15 cellular contexts compared by ENCODE assay signal in genomic region chr20:50533464-50533863, GRCh38. TPM values are rescaled to one million over a fixed set of nuclear protein-coding genes. Genes with fewer than 3 reads are reported as not detected.
DNase-seq lines count a peak whose midpoint lies in the region; ATAC-seq, FAIRE-seq and TF ChIP-seq lines count a peak whose summit lies in the region.
"Had no signal": no experiment of that assay in that cellular context is flagged by ENCODE, and none has a peak within 500 bp of the region (broad histone marks: within the 10 kb centered on the region; RNA-seq: fewer than 3 reads in every experiment).

No MANE protein-coding gene starts in this region.

- H3K27ac ChIP-seq in ACC112 (ENCODE audit: low read depth, low read length): peak overlapping the region; percentile 86
- H3K27ac ChIP-seq in HCT116 (ENCODE audit: low read depth, low read length): no peak overlapping the region
- H3K27ac ChIP-seq in astrocyte (ENCODE audit: low read depth, low read length): peak overlapping the region; percentile 9
- peak overlapping the region; percentile 89 for H3K27ac ChIP-seq in osteoblast (ENCODE audit: low read depth, low read length)
- no peak overlapping the region for H3K27ac ChIP-seq in MM.1S (ENCODE audit: low read length)

- no peaks in the 10 kb centered on the region for H3F3A ChIP-seq in MM.1S (ENCODE audit: insufficient read depth, low read length)

- H3K27me3 ChIP-seq in ACC112 (ENCODE audit: insufficient read depth, low read length): no peaks in the 10 kb centered on the region
- H3K27me3 ChIP-seq in HCT116 (ENCODE audit: insufficient read depth, low read length): no peaks in the 10 kb centered on the region
- no peaks in the 10 kb centered on the region for H3K27me3 ChIP-seq in astrocyte (ENCODE audit: insufficient read depth, low read length)
- H3K27me3 ChIP-seq in osteoblast (ENCODE audit: insufficient read depth, low read length): no peaks in the 10 kb centered on the region
- no peaks in the 10 kb centered on the region for H3K27me3 ChIP-seq in MM.1S (replicated peaks; ENCODE audit: insufficient read depth, low read length)
- H3K27me3 ChIP-seq: SJSA1 had no signal

- TF ChIP-seq CTCF in HCT116 (IDR thresholded peaks at IDR 0.05 in 2 of 3, conservative IDR thresholded peaks at IDR 0.05 in 1 of 3; ENCODE audit: borderline replicate concordance in 1 of 3, insufficient read depth in 1 of 3, low read depth in 2 of 3, low read length in 2 of 3): no peak
- TF ChIP-seq CTCF in astrocyte (IDR thresholded peaks at IDR 0.05; ENCODE audit: insufficient read depth, low read depth, low read length): no peak
- no peak for TF ChIP-seq CTCF in osteoblast (IDR thresholded peaks at IDR 0.05; ENCODE audit: extremely low read depth, low read depth, low read length)
- TF ChIP-seq CTCF in MM.1S (IDR thresholded peaks at IDR 0.05; ENCODE audit: low read length): no peak

- RAD21 ChIA-PET in HCT116 (lab: Charles Lee; ENCODE audit: low non-redundant PET in 1 of 2, low total read pairs in 2 of 2, uncharacterized antibody in 2 of 2, unreplicated experiment in 2 of 2): no interaction called here

- no peaks in the 10 kb centered on the region for H3K9me3 ChIP-seq in HCT116 (ENCODE audit: control insufficient read depth in 1 of 2, insufficient read depth in 1 of 2, low read depth in 1 of 2, low read length in 2 of 2)
- no peaks in the 10 kb centered on the region for H3K9me3 ChIP-seq in astrocyte (ENCODE audit: insufficient read depth, low read depth, low read length)
- no peaks in the 10 kb centered on the region for H3K9me3 ChIP-seq in osteoblast (ENCODE audit: low read depth, low read length)
- no peaks in the 10 kb centered on the region for H3K9me3 ChIP-seq in MM.1S (replicated peaks; ENCODE audit: insufficient read depth, low read length)
- H3K9me3 ChIP-seq: SJSA1 had no signal

- intact Hi-C loops in HCT116 (cut with micrococcal nuclease) (no loop called here), head of caudate nucleus (cut with DNase I) (no loop called here)

- no peaks in the 10 kb centered on the region for H3K36me3 Mint-ChIP-seq in astrocyte (ENCODE audit: low read depth, unreplicated experiment)

- POLR2A ChIA-PET in HCT116 (lab: Charles Lee): no interaction called here

- no peaks in the 10 kb centered on the region for H3K9me3 Mint-ChIP-seq in astrocyte (ENCODE audit: unreplicated experiment)

- TF ChIP-seq RAD21 in HCT116 (IDR thresholded peaks at IDR 0.05; ENCODE audit: low read depth): no peak

- H3K27ac Mint-ChIP-seq in astrocyte (ENCODE audit: unreplicated experiment): no peak overlapping the region

- BruUV-seq in HCT116 (replicated peaks; lab: Mats Ljungman, UMichigan): no TSS peak

- H3K4me1 ChIP-seq in ACC112 (ENCODE audit: control insufficient read depth, insufficient read depth, low read length, unreplicated experiment) (peaks cover 63% of the 10 kb centered on the region), HCT116 (ENCODE audit: control insufficient read depth in 1 of 2, insufficient read depth in 2 of 2, low read length in 2 of 2) (peaks cover 48 to 77% of the 10 kb centered on the region in 2 experiments), astrocyte (ENCODE audit: insufficient read depth, low read length) (peaks cover 36% of the 10 kb centered on the region), osteoblast (ENCODE audit: insufficient read depth, low read length) (peaks cover 59% of the 10 kb centered on the region), MM.1S (ENCODE audit: low read length) (no peaks in the 10 kb centered on the region)

- H3K4me3 ChIP-seq in ACC112 (ENCODE audit: low read depth, low read length) (no peak overlapping the region), HCT116 (replicated peaks in 1 of 2; ENCODE audit: low read depth in 1 of 2, low read length in 2 of 2) (no peak overlapping the region), astrocyte (ENCODE audit: insufficient read depth, low read depth, low read length) (no peak overlapping the region), osteoblast (ENCODE audit: insufficient read depth, low read length) (no peak overlapping the region), MM.1S (ENCODE audit: low read length) (no peak overlapping the region)
- H3K4me3 ChIP-seq: SJSA1 had no signal

- TF ChIP-seq POLR2A in HCT116 (IDR thresholded peaks at IDR 0.05; ENCODE audit: borderline replicate concordance, extremely low read depth, insufficient read depth, insufficient read length): no peak

- H4K20me1 ChIP-seq in HCT116 (ENCODE audit: insufficient read depth): no peaks in the 10 kb centered on the region
- H4K20me1 ChIP-seq in astrocyte (ENCODE audit: insufficient read depth, low read length): peaks cover 68% of the 10 kb centered on the region
- H4K20me1 ChIP-seq in osteoblast (ENCODE audit: insufficient read depth, low read length): peaks cover 10% of the 10 kb centered on the region
- H4K20me1 ChIP-seq in MM.1S (ENCODE audit: insufficient read depth, low read length): 0 out of 2 replicates have a peak, but pooled peaks cover 6% of the 10 kb centered on the region

- no peaks in the 10 kb centered on the region; the same call in 1 of the 2 replicates for H3K36me3 ChIP-seq in ACC112 (ENCODE audit: insufficient read depth, low read length)
- no peaks in the 10 kb centered on the region for H3K36me3 ChIP-seq in HCT116 (ENCODE audit: control insufficient read depth in 1 of 2, insufficient read depth in 2 of 2, low read length in 2 of 2)
- no peaks in the 10 kb centered on the region for H3K36me3 ChIP-seq in astrocyte (ENCODE audit: insufficient read depth, low read length)
- H3K36me3 ChIP-seq in osteoblast (ENCODE audit: insufficient read depth, low read length): no peaks in the 10 kb centered on the region
- H3K36me3 ChIP-seq in MM.1S (replicated peaks; ENCODE audit: insufficient read depth, low read length): no peaks in the 10 kb centered on the region

- H3K9ac ChIP-seq in HCT116 (ENCODE audit: low read length) (no peak overlapping the region), astrocyte (ENCODE audit: low read length) (no peak overlapping the region), MM.1S (ENCODE audit: low read length) (no peak overlapping the region)

- H3K4me2 ChIP-seq in HCT116 (ENCODE audit: low read length) (0 out of 2 replicates have a peak overlapping the region, but pooled peaks have one; percentile 5), astrocyte (ENCODE audit: low read length) (no peak overlapping the region), osteoblast (ENCODE audit: insufficient read depth, low read length) (no peak overlapping the region), MM.1S (ENCODE audit: low read depth, low read length) (no peak overlapping the region)

- ATAC-seq in HCT116: no peak
- ATAC-seq in GM18909 (IDR thresholded peaks at IDR 0.05; ENCODE audit: poor library complexity, unreplicated experiment): no peak
- ATAC-seq: HepG2 had no signal

- CTCF ChIA-PET in HCT116 (lab: Charles Lee): no interaction called here

- no peaks in the 10 kb centered on the region for H3K9me2 ChIP-seq in HCT116 (ENCODE audit: insufficient read depth)
- no peaks in the 10 kb centered on the region for H3K9me2 ChIP-seq in MM.1S (replicated peaks; ENCODE audit: insufficient read depth, low read length)

- H2AFZ ChIP-seq in ACC112 (ENCODE audit: low read length, unreplicated experiment) (no peak overlapping the region), HCT116 (ENCODE audit: low read depth, low read length, poor library complexity, severe bottlenecking) (no peak overlapping the region), astrocyte (ENCODE audit: low read depth, low read length) (no peak overlapping the region), osteoblast (ENCODE audit: low read length) (no peak overlapping the region), MM.1S (ENCODE audit: low read length) (no peak overlapping the region)

- H3K4me3 Mint-ChIP-seq in astrocyte (ENCODE audit: unreplicated experiment): no peak overlapping the region

- H3K79me2 ChIP-seq in ACC112 (ENCODE audit: control insufficient read depth, insufficient read depth, low read length, unreplicated experiment) (peaks cover 88% of the 10 kb centered on the region), HCT116 (ENCODE audit: insufficient read depth, low read length) (peaks cover 99% of the 10 kb centered on the region), astrocyte (ENCODE audit: insufficient read depth, low read length) (peaks cover 100% of the 10 kb centered on the region), osteoblast (ENCODE audit: insufficient read depth, low read length) (peaks cover 90% of the 10 kb centered on the region), MM.1S (ENCODE audit: low read length) (peaks cover 84% of the 10 kb centered on the region)

- peaks cover 43% of the 10 kb centered on the region for H3K4me1 Mint-ChIP-seq in astrocyte (ENCODE audit: low read depth, unreplicated experiment)

- no peak for FAIRE-seq in astrocyte (lab: Jason Lieb, UNC)
- FAIRE-seq: HepG2 had no signal

- H3K27me3 Mint-ChIP-seq in astrocyte (ENCODE audit: low read depth, unreplicated experiment): no peaks in the 10 kb centered on the region

- DNase-seq in HCT116 (ENCODE audit: low read depth, low spot score) (no peak), astrocyte (ENCODE audit: low read depth) (no peak), osteoblast (ENCODE audit: insufficient read length, low spot score, missing footprints) (no peak), MM.1S (no peak), head of caudate nucleus (no peak), cortex of kidney (lab: John Stamatoyannopoulos, UW) (no peak)
- DNase-seq: ACHN, H7, Karpas-422, NCI-H1105 treated with DMSO at 0.1 percent for 48 hours, NCI-H187 treated with DMSO at 0.1 percent for 48 hours had no signal

TF ChIP-seq in HCT116, 20 proteins besides CTCF, POLR2A, EP300 and RAD21:
- TF ChIP-seq EGR1 (IDR thresholded peaks at IDR 0.05; ENCODE audit: low read depth): no peak
- TF ChIP-seq, protein P1, sequence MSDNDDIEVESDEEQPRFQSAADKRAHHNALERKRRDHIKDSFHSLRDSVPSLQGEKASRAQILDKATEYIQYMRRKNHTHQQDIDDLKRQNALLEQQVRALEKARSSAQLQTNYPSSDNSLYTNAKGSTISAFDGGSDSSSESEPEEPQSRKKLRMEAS (IDR thresholded peaks at IDR 0.05): no peak

RNA-seq across cellular contexts. Expression of gene PTPN1, which starts 23.3 kb away (rescaled TPM):
- total RNA-seq in HCT116 (2021; ENCODE audit: unreplicated experiment) (47.5 TPM), astrocyte (60.6 and 64.9 TPM in 2 replicates), osteoblast (27.4 and 28.6 TPM in 2 replicates)
- 28.6 and 33.0 TPM in 2 replicates for polyA plus RNA-seq in HCT116 (2012)

Comparison
In these comparisons a context has a peak if more than half of its experiments do, and no peak if none do; other contexts are left out.
1. H3K27ac ChIP-seq: peak in ACC112 (single experiment), astrocyte (single experiment) and osteoblast (single experiment); none in HCT116 (single experiment) and MM.1S (single experiment).